In genomic region chr1:165073402-165074007, GRCh38 we compare ENCODE assay signal across 8 cellular contexts.
DNase-seq lines count a peak whose midpoint lies in the region; ATAC-seq, FAIRE-seq and TF ChIP-seq lines count a peak whose summit lies in the region.

No MANE protein-coding gene starts in this region.

- BruUV-seq in A673 (replicated peaks; lab: Mats Ljungman, UMichigan) (no TSS peak), HepG2 (replicated peaks; lab: Mats Ljungman, UMichigan) (no TSS peak)

- H3K9me3 ChIP-seq in A673 (ENCODE audit: low read depth, low read length, poor library complexity, severe bottlenecking) (no peaks in the 10 kb centered on the region), HepG2 (ENCODE audit: low read length) (no peaks in the 10 kb centered on the region)

- H3K4me1 ChIP-seq in A673 (ENCODE audit: insufficient read depth, low read length, poor library complexity, severe bottlenecking) (no peaks in the 10 kb centered on the region), HepG2 (ENCODE audit: insufficient read depth, low read length) (no peaks in the 10 kb centered on the region)

- H3K4me1 Mint-ChIP-seq in chondrocyte (ENCODE audit: low read depth): no peaks in the 10 kb centered on the region

- H3K27ac ChIP-seq in A673 (ENCODE audit: low read depth, low read length, poor library complexity, severe bottlenecking): no peak overlapping the region
- H3K27ac ChIP-seq in HL-60 (replicated peaks): no peak overlapping the region
- no peak overlapping the region for H3K27ac ChIP-seq in HepG2 (ENCODE audit: extremely low read length, insufficient read depth, low read length)

- no peaks in the 10 kb centered on the region for H3K36me3 ChIP-seq in A673 (ENCODE audit: insufficient read depth, low read length, poor library complexity, severe bottlenecking)
- H3K36me3 ChIP-seq in HepG2 (replicated peaks in 1 of 2; ENCODE audit: control insufficient read depth in 1 of 2, insufficient read depth in 2 of 2, low read length in 2 of 2): no peaks in the 10 kb centered on the region

- TF ChIP-seq CTCF in A673 (conservative IDR thresholded peaks at IDR 0.05; ENCODE audit: low read depth, low read length): peak; percentile 74
- peak; percentile 36 for TF ChIP-seq CTCF in HL-60 (IDR thresholded peaks at IDR 0.05; ENCODE audit: insufficient read depth, low read length)
- TF ChIP-seq CTCF in chondrocyte (IDR thresholded peaks at IDR 0.05): peak; percentile 90
- peak; percentile 67 for TF ChIP-seq CTCF in HepG2 (CRISPR knock-in tag; IDR thresholded peaks at IDR 0.05)

- H4K20me1 ChIP-seq in HepG2 (ENCODE audit: insufficient read depth, low read length): no peaks in the 10 kb centered on the region

- H3K27me3 ChIP-seq in A673 (replicated peaks; ENCODE audit: insufficient read depth, low read depth, low read length, poor library complexity) (no peaks in the 10 kb centered on the region), HL-60 (ENCODE audit: insufficient read depth, poor library complexity, severe bottlenecking) (no peaks in the 10 kb centered on the region), HepG2 (ENCODE audit: control insufficient read depth in 1 of 2, insufficient read depth in 2 of 2, low read length in 2 of 2) (no peaks in the 10 kb centered on the region; a peak in 1 of 5 replicates)

- H3K27ac Mint-ChIP-seq in chondrocyte (ENCODE audit: unreplicated experiment): no peak overlapping the region

- CTCF ChIA-PET in A673 (lab: Charles Lee): interaction anchor here (0.7 to 1.6 kb wide), 6 partner anchors 10 to 1714 kb away, joined by 3 to 6 read pairs (median 4); no protein-coding TSS in a partner anchor
- CTCF ChIA-PET in HepG2 (lab: Yijun Ruan, JAX; ENCODE audit: low intra/inter-chr PET ratio, low total read pairs): interaction anchor here (1.3 to 1.5 kb wide), 2 partner anchors 1664 to 1714 kb away, joined by 5 to 6 read pairs; no protein-coding TSS in a partner anchor

- no peaks in the 10 kb centered on the region for H3K79me2 ChIP-seq in HepG2 (ENCODE audit: insufficient read depth, low read length)

- TF ChIP-seq EP300 in HepG2 (IDR thresholded peaks at IDR 0.05; ENCODE audit: low read depth in 2 of 2, low read length in 2 of 2) (no peak), HepG2 (CRISPR knock-in tag; IDR thresholded peaks at IDR 0.05; ENCODE audit: borderline replicate concordance) (no peak)

- H2AFZ ChIP-seq in HepG2 (ENCODE audit: low read length): no peak overlapping the region

- peak; percentile 32 for FAIRE-seq in HepG2 (lab: Jason Lieb, UNC)

- in situ Hi-C loops in HepG2 (cut with HindIII; ENCODE audit: extremely low pct_ligation_motif_present, low pct_unique_long_range_greater_than_20kb): loop anchor here (25.0 kb wide), 1 partner anchor 1686 kb away; no protein-coding TSS in a partner anchor

- no peaks in the 10 kb centered on the region for H3K36me3 Mint-ChIP-seq in chondrocyte (ENCODE audit: low read depth)

- H3K27me3 Mint-ChIP-seq in chondrocyte (ENCODE audit: low read depth): peaks cover 22% of the 10 kb centered on the region

- ATAC-seq in GM18505 (IDR thresholded peaks at IDR 0.05; ENCODE audit: unreplicated experiment) (peak; percentile 73), HepG2 (peak; percentile 82), GM19324 (IDR thresholded peaks at IDR 0.05; ENCODE audit: low FRiP score, unreplicated experiment) (no peak)

- H3K4me2 ChIP-seq in HepG2 (ENCODE audit: low read depth, low read length): no peak overlapping the region

- H3K4me3 ChIP-seq in A673 (ENCODE audit: low read depth, low read length, poor library complexity, severe bottlenecking) (no peak overlapping the region), HL-60 (replicated peaks; ENCODE audit: insufficient read depth, low read length) (no peak overlapping the region), HepG2 (replicated peaks in 1 of 3; ENCODE audit: insufficient read depth in 1 of 3, low read depth in 2 of 3, low read length in 3 of 3) (no peak overlapping the region)

- POLR2A ChIA-PET in A673 (lab: Charles Lee; ENCODE audit: low non-redundant PET): interaction anchor here (0.5 to 0.7 kb wide), 2 partner anchors 1510 to 1536 kb away, joined by 3 read pairs; no protein-coding TSS in a partner anchor
- POLR2A ChIA-PET in HepG2 (lab: Yijun Ruan, JAX): no interaction called here

- H3K9me3 Mint-ChIP-seq in chondrocyte (ENCODE audit: low read depth): no peaks in the 10 kb centered on the region

- under 1% methylated on average over 4 of the region's 4 CpGs for WGBS in HepG2 (ENCODE audit: low lambda C conversion rate)

- TF ChIP-seq POLR2A in GM18505 (IDR thresholded peaks at IDR 0.05; ENCODE audit: borderline replicate concordance, extremely low read depth, insufficient read depth, insufficient read length) (no peak), HepG2 (IDR thresholded peaks at IDR 0.05; ENCODE audit: insufficient read depth in 1 of 2, low read depth in 2 of 2, low read length in 2 of 2) (no peak)

- no peak overlapping the region for H3K9ac ChIP-seq in HepG2 (ENCODE audit: insufficient read depth, low read depth, low read length)

- no peak overlapping the region for H3K4me3 Mint-ChIP-seq in chondrocyte (ENCODE audit: unreplicated experiment)

- peak; percentile 24; the same call in 1 of the 2 replicates for TF ChIP-seq RAD21 in HepG2 (CRISPR knock-in tag; IDR thresholded peaks at IDR 0.05)

- DNase-seq in A673 (ENCODE audit: low spot score): peak; percentile 75
- DNase-seq in HL-60 (ENCODE audit: low read depth in 1 of 2, low spot score in 1 of 2): peak in 1 of 2 experiments; percentile 22
- peak; percentile 86 for DNase-seq in NCI-H82 (lab: John Stamatoyannopoulos, UW)
- no peak for DNase-seq in chondrocyte (ENCODE audit: low spot score)
- DNase-seq in HepG2 (ENCODE audit: low spot score): peak; percentile 43
- DNase-seq in stimulated activated CD4-positive, alpha-beta T cell treated with anti-CD3 and anti-CD28 coated beads, Interleukin-2, amount 100 ng/mL, for 24 hours: no peak

- intact Hi-C loops in A673 (cut with micrococcal nuclease; ENCODE audit: unreplicated experiment): loop anchor here (1.0 to 10.0 kb wide), 4 partner anchors 289 to 1714 kb away; no protein-coding TSS in a partner anchor
- intact Hi-C loops in HepG2 (cut with micrococcal nuclease; ENCODE audit: unreplicated experiment): loop anchor here (1.0 to 2.0 kb wide), 2 partner anchors 1663 to 1713 kb away; no protein-coding TSS in a partner anchor

TF ChIP-seq in HepG2, 621 proteins besides CTCF, POLR2A, EP300 and RAD21:
- TF ChIP-seq RNF2 (conservative IDR thresholded peaks at IDR 0.05; ENCODE audit: low read depth) (no peak), NFE2L1 (CRISPR knock-in tag; IDR thresholded peaks at IDR 0.05; ENCODE audit: borderline replicate concordance) (no peak), STAG1 (CRISPR knock-in tag; IDR thresholded peaks at IDR 0.05) (peak; percentile 71), ZNF230 (CRISPR knock-in tag; IDR thresholded peaks at IDR 0.05) (no peak), ZNF720 (CRISPR knock-in tag; IDR thresholded peaks at IDR 0.05) (no peak), NFIB (CRISPR knock-in tag; IDR thresholded peaks at IDR 0.05; ENCODE audit: borderline replicate concordance) (no peak), SMC3 (IDR thresholded peaks at IDR 0.05; ENCODE audit: low read length) (peak; percentile 47; the same call in 1 of the 2 replicates), TARDBP (CRISPR knock-in tag; IDR thresholded peaks at IDR 0.05) (no peak)
TF ChIP-seq in HepG2: peak in this region for 2.

Comparison
In these comparisons a context has a peak if more than half of its experiments do, and no peak if none do; other contexts are left out.
1. DNase-seq: peak in A673 (single experiment), NCI-H82 (single experiment) and HepG2 (single experiment); none in chondrocyte (single experiment) and stimulated activated CD4-positive, alpha-beta T cell treated with anti-CD3 and anti-CD28 coated beads, Interleukin-2, amount 100 ng/mL, for 24 hours (0 of 2).
2. CTCF ChIP-seq: peak in every context shown above with its lines; median percentile 90 in chondrocyte; 74 in A673; 67 in HepG2; 36 in HL-60.